In genomic region chr4:3041192-3042142, GRCh38 we compare ENCODE assay signal across 9 cellular contexts. TPM values are rescaled to one million over a fixed set of nuclear protein-coding genes. Genes with fewer than 3 reads are reported as not detected.
DNase-seq lines count a peak whose midpoint lies in the region; ATAC-seq and TF ChIP-seq lines count a peak whose summit lies in the region.
"Had no signal": no experiment of that assay in that cellular context is flagged by ENCODE, and none has a peak within 500 bp of the region (broad histone marks: within the 10 kb centered on the region; RNA-seq: fewer than 3 reads in every experiment).

No MANE protein-coding gene starts in this region.

- H3K27ac ChIP-seq in breast epithelium, result peak overlapping the region in 1 of 2 donors; percentile 82

- no TSS peak for BruUV-seq in MCF 10A (replicated peaks; lab: Mats Ljungman, UMichigan)

- CTCF ChIA-PET in MCF 10A (lab: Yijun Ruan, JAX), result interaction anchor here (0.7 to 1.4 kb wide), 2 partner anchors 32 to 63 kb away, joined by 3 to 6 read pairs; no protein-coding TSS in a partner anchor

- POLR2A ChIA-PET in MCF 10A (lab: Yijun Ruan, JAX), result interaction anchor here (1.1 kb wide), 1 partner anchor 32 kb away, joined by 3 read pairs; no protein-coding TSS in a partner anchor

- H3K27me3 ChIP-seq in breast epithelium, result no peaks in the 10 kb centered on the region

- H3K4me3 Mint-ChIP-seq in MCF 10A (ENCODE audit: unreplicated experiment), result no peak overlapping the region

- peaks cover 0 to 4% of the 10 kb centered on the region in 2 donors for H3K4me1 ChIP-seq in breast epithelium

- no peaks in the 10 kb centered on the region for H3K9me3 ChIP-seq in breast epithelium

- TF ChIP-seq POLR2A in breast epithelium (IDR thresholded peaks at IDR 0.05), result no peak

- no peaks in the 10 kb centered on the region for H3K36me3 ChIP-seq in breast epithelium

- no peaks in the 10 kb centered on the region for H3K27me3 Mint-ChIP-seq in MCF 10A (ENCODE audit: insufficient read depth, unreplicated experiment)

- no peaks in the 10 kb centered on the region for H3K36me3 Mint-ChIP-seq in MCF 10A (ENCODE audit: insufficient read depth, unreplicated experiment)

- no peak for TF ChIP-seq CTCF in breast epithelium (IDR thresholded peaks at IDR 0.05)
- no peak for TF ChIP-seq CTCF in MCF 10A (IDR thresholded peaks at IDR 0.05; ENCODE audit: unreplicated experiment)

- DNase-seq in breast epithelium (ENCODE audit: low spot score in 2 of 2) (peak in 1 of 2 donors; percentile 69), MCF 10A (ENCODE audit: unreplicated experiment) (no peak), NCI-H526 treated with DMSO at 0.1 percent for 48 hours (lab: John Stamatoyannopoulos, UW) (peak; percentile 64), activated gamma-delta T cell treated with Interleukin-2 at 50 U/mL for 16 hours (peak; percentile 29), cardiac septum (ENCODE audit: low spot score) (peak; percentile 82), skeletal muscle cell (ENCODE audit: low read depth) (no peak), GOT3 (lab: John Stamatoyannopoulos, UW) (no peak)

- no peak for ATAC-seq in HG03571 (IDR thresholded peaks at IDR 0.05; ENCODE audit: unreplicated experiment)

- peak overlapping the region; percentile 40 to 71 (median 41) for H3K4me3 ChIP-seq in breast epithelium
- peak overlapping the region; percentile 42 for H3K4me3 ChIP-seq in skeletal muscle cell (ENCODE audit: low read depth, low read length)

- intact Hi-C loops in breast epithelium (cut with DNase I; ENCODE audit: low total_unique reads) (no loop called here), MCF 10A (cut with micrococcal nuclease) (no loop called here), cardiac septum (cut with DNase I) (no loop called here)

- no peak overlapping the region for H3K27ac Mint-ChIP-seq in MCF 10A (ENCODE audit: low read depth, unreplicated experiment)

- no peaks in the 10 kb centered on the region for H3K9me3 Mint-ChIP-seq in MCF 10A (ENCODE audit: unreplicated experiment)

- peaks cover 10% of the 10 kb centered on the region for H3K4me1 Mint-ChIP-seq in MCF 10A (ENCODE audit: insufficient read depth, unreplicated experiment)

RNA-seq across cellular contexts. Expression of gene HTT-AS, which starts 32.9 kb away (rescaled TPM):
- total RNA-seq in breast epithelium, result not detected
- not detected in 2 replicates for total RNA-seq in MCF 10A (2022)
- not detected for total RNA-seq in cardiac septum
- total RNA-seq: glomerular endothelial cell had no signal

RNA-seq across cellular contexts. Expression of gene HTT, which starts 33.0 kb away (rescaled TPM):
- total RNA-seq in breast epithelium (10 to 100 TPM; 53.8 to 71.1 (median 55.1) TPM), MCF 10A (2022) (47.4 and 54.4 TPM in 2 replicates), cardiac septum (35.1 TPM)

Comparison
In these comparisons a context has a peak if more than half of its experiments do, and no peak if none do; other contexts are left out.
1. DNase-seq: peak in NCI-H526 treated with DMSO at 0.1 percent for 48 hours (single experiment), activated gamma-delta T cell treated with Interleukin-2 at 50 U/mL for 16 hours (single experiment) and cardiac septum (single experiment); none in MCF 10A (single experiment), skeletal muscle cell (single experiment) and GOT3 (single experiment).